8 cellular contexts compared by ENCODE assay signal in genomic region chr3:8500966-8501365, GRCh38. TPM values are rescaled to one million over a fixed set of nuclear protein-coding genes. Genes with fewer than 3 reads are reported as not detected.
DNase-seq lines count a peak whose midpoint lies in the region; ATAC-seq and TF ChIP-seq lines count a peak whose summit lies in the region.

No MANE protein-coding gene starts in this region.

- H3K4me3 ChIP-seq in mesenchymal stem cell (ENCODE audit: insufficient read depth in 1 of 2, low read depth in 1 of 2, low read length in 2 of 2) (peak overlapping the region; percentile 54 to 83), transverse colon (peak overlapping the region; percentile 26 to 58 (median 33))

- H4K91ac ChIP-seq in mesenchymal stem cell (ENCODE audit: low read length) = peak overlapping the region; percentile 45

- ATAC-seq in activated T-cell treated with anti-CD3 and anti-CD28 coated beads, Interleukin-2, amount 50 U/mL, for 72 hours (replicated peaks in 1 of 2) = no peak

- peak overlapping the region; percentile 93 for H3K27ac ChIP-seq in caudate nucleus (ENCODE audit: low read depth, low read length)
- peak overlapping the region; percentile 95 for H3K27ac ChIP-seq in mesenchymal stem cell (ENCODE audit: low read length, poor library complexity, severe bottlenecking)
- peak overlapping the region; percentile 78 to 84 (median 82) for H3K27ac ChIP-seq in transverse colon

- H3K18ac ChIP-seq in mesenchymal stem cell (ENCODE audit: low read depth in 1 of 2, low read length in 2 of 2) = peak overlapping the region in 1 of 2 experiments; percentile 16

- H3K79me1 ChIP-seq in mesenchymal stem cell (replicated peaks; ENCODE audit: low read length, poor library complexity, severe bottlenecking) = peaks cover 2% of the 10 kb centered on the region

- H3K27me3 ChIP-seq in mesenchymal stem cell (ENCODE audit: control insufficient read depth in 1 of 2, insufficient read depth in 1 of 2, low read length in 2 of 2) = no peaks in the 10 kb centered on the region
- H3K27me3 ChIP-seq in transverse colon = no peaks in the 10 kb centered on the region

- H2BK12ac ChIP-seq in mesenchymal stem cell (ENCODE audit: low read length in 2 of 2) = peak overlapping the region in 1 of 2 experiments; percentile 74

- peaks cover 0 to 4% of the 10 kb centered on the region in 2 experiments for H3K36me3 ChIP-seq in mesenchymal stem cell (ENCODE audit: control insufficient read depth in 1 of 2, insufficient read depth in 2 of 2, low read depth in 1 of 2, low read length in 2 of 2)
- H3K36me3 ChIP-seq in transverse colon = no peaks in the 10 kb centered on the region

- peak overlapping the region; percentile 11 for H2AK5ac ChIP-seq in mesenchymal stem cell (ENCODE audit: low read length, severe bottlenecking)

- no peak overlapping the region for H3K14ac ChIP-seq in mesenchymal stem cell (ENCODE audit: low read length in 2 of 2)

- peak overlapping the region; percentile 64 for H3K4me2 ChIP-seq in mesenchymal stem cell (ENCODE audit: low read length, poor library complexity, severe bottlenecking)

- no peak overlapping the region for H2AFZ ChIP-seq in mesenchymal stem cell (ENCODE audit: low read depth, low read length)

- WGBS in mesenchymal stem cell = 19% methylated on average over 7 of the region's 10 CpGs
- 6 to 7% methylated on average over 5 to 10 of the region's 10 CpGs for WGBS in transverse colon (ENCODE audit: low coverage in 1 of 2), 2 donors

- peak overlapping the region; percentile 95 for H2BK5ac ChIP-seq in mesenchymal stem cell (ENCODE audit: low read depth, low read length, poor library complexity, severe bottlenecking)

- H3K27ac Mint-ChIP-seq in activated T-cell treated with anti-CD3 and anti-CD28 coated beads, Interleukin-2, amount 50 U/mL, for 72 hours = no peak overlapping the region

- TF ChIP-seq CTCF in transverse colon (IDR thresholded peaks at IDR 0.05) = no peak

- no peak for DNase-seq in activated T-cell treated with anti-CD3 and anti-CD28 coated beads, Interleukin-2, amount 50 U/mL, for 72 hours
- no peak for DNase-seq in activated T-cell treated with anti-CD3 and anti-CD28 coated beads, Interleukin-2, amount 50 U/mL, for 1 hour
- DNase-seq in caudate nucleus (lab: John Stamatoyannopoulos, UW) = no peak
- DNase-seq in mesenchymal stem cell = no peak
- DNase-seq in transverse colon = no peak
- DNase-seq in NCI-H1694 (lab: John Stamatoyannopoulos, UW) = no peak
- no peak for DNase-seq in NOMO-1 treated with DMSO at 0.1 percent for 48 hours (lab: John Stamatoyannopoulos, UW; ENCODE audit: unreplicated experiment)
- no peak for DNase-seq in NCI-H510A treated with DMSO at 0.1 percent for 48 hours (lab: John Stamatoyannopoulos, UW)

- H3K4me1 ChIP-seq in mesenchymal stem cell (ENCODE audit: control insufficient read depth, insufficient read depth, low read depth, low read length) (peaks cover 16% of the 10 kb centered on the region), transverse colon (peaks cover 9 to 35% (median 18%) of the 10 kb centered on the region in 4 donors)

- H3K36me3 Mint-ChIP-seq in activated T-cell treated with anti-CD3 and anti-CD28 coated beads, Interleukin-2, amount 50 U/mL, for 72 hours (ENCODE audit: insufficient read depth in 2 of 2) = no peaks in the 10 kb centered on the region

- H3K4me1 Mint-ChIP-seq in activated T-cell treated with anti-CD3 and anti-CD28 coated beads, Interleukin-2, amount 50 U/mL, for 72 hours (ENCODE audit: low read depth) = peaks cover 17% of the 10 kb centered on the region

- H3K4ac ChIP-seq in mesenchymal stem cell (ENCODE audit: low read depth in 1 of 2, low read length in 2 of 2) = no peak overlapping the region

- intact Hi-C loops in transverse colon (cut with DNase I; ENCODE audit: low total_unique reads) = no loop called here

- H3K9me3 ChIP-seq in mesenchymal stem cell (ENCODE audit: control insufficient read depth, low read length) (no peaks in the 10 kb centered on the region), transverse colon (no peaks in the 10 kb centered on the region)

- H3K27me3 Mint-ChIP-seq in activated T-cell treated with anti-CD3 and anti-CD28 coated beads, Interleukin-2, amount 50 U/mL, for 72 hours (ENCODE audit: low read depth) = peaks cover 20% of the 10 kb centered on the region

- no peak for TF ChIP-seq POLR2A in transverse colon (IDR thresholded peaks at IDR 0.05)

- in situ Hi-C loops in transverse colon (cut with MboI; ENCODE audit: low pct_ligation_motif_present in 1 of 4, low pct_unique_long_range_greater_than_20kb in 1 of 4, low sequenced_read_pairs in 3 of 4) = no loop called here

- H3K9ac ChIP-seq in mesenchymal stem cell (ENCODE audit: low read length) = peak overlapping the region; percentile 94

- no peak overlapping the region for H2BK15ac ChIP-seq in mesenchymal stem cell (ENCODE audit: low read depth, poor library complexity, severe bottlenecking)

- no peak for TF ChIP-seq EP300 in transverse colon (IDR thresholded peaks at IDR 0.05; ENCODE audit: low read depth)

- no peaks in the 10 kb centered on the region for H3K9me3 Mint-ChIP-seq in activated T-cell treated with anti-CD3 and anti-CD28 coated beads, Interleukin-2, amount 50 U/mL, for 72 hours

- peak overlapping the region in 1 of 2 experiments; percentile 17 for H3K23ac ChIP-seq in mesenchymal stem cell (ENCODE audit: low read length in 2 of 2)

- H4K8ac ChIP-seq in mesenchymal stem cell (ENCODE audit: low read length) = no peak overlapping the region

- peak overlapping the region; percentile 45 for H2BK120ac ChIP-seq in mesenchymal stem cell (ENCODE audit: low read depth, low read length)

- peak overlapping the region; percentile 86 for H3K4me3 Mint-ChIP-seq in activated T-cell treated with anti-CD3 and anti-CD28 coated beads, Interleukin-2, amount 50 U/mL, for 72 hours

RNA-seq across cellular contexts. Expression of gene LMCD1, which starts 0.7 kb away (rescaled TPM):
- total RNA-seq in activated T-cell treated with anti-CD3 and anti-CD28 coated beads, Interleukin-2, amount 50 U/mL, for 72 hours = 1 to 10 TPM; 2.2 to 2.9 TPM
- polyA plus RNA-seq in mesenchymal stem cell (2013, experiment 1 of 2) = 22.4 TPM
- 23.5 TPM for polyA plus RNA-seq in mesenchymal stem cell (2013, experiment 2 of 2)
- 10 to 100 TPM in 2 of 4 donors, 1 to 10 TPM in 2; 6.7 to 26.6 (median 9.6) TPM for total RNA-seq in transverse colon
